Comparison of ENCODE assay signal across 8 cellular contexts in genomic region chr4:185005209-185005819, GRCh38. TPM values are rescaled to one million over a fixed set of nuclear protein-coding genes. Genes with fewer than 3 reads are reported as not detected.
DNase-seq lines count a peak whose midpoint lies in the region; ATAC-seq and TF ChIP-seq lines count a peak whose summit lies in the region.

No MANE protein-coding gene starts in this region.

- peaks cover 20% of the 10 kb centered on the region for H3K27me3 ChIP-seq in kidney epithelial cell (ENCODE audit: control insufficient read depth, insufficient read depth, low read length)

- no peak for DNase-seq in AG04449 (ENCODE audit: low read depth, low spot score)
- DNase-seq in NCI-H2227 (lab: John Stamatoyannopoulos, UW; ENCODE audit: unreplicated experiment): peak; percentile 86
- peak; percentile 60 for DNase-seq in activated B cell treated with CpG ODN at 0.5 μM for 24 hours
- peak; percentile 48 for DNase-seq in central memory CD4-positive, alpha-beta T cell
- peak; percentile 38 for DNase-seq in kidney epithelial cell (ENCODE audit: low read depth)
- peak; percentile 35 to 73 for DNase-seq in stimulated activated CD4-positive, alpha-beta T cell treated with anti-CD3 and anti-CD28 coated beads, Interleukin-1b, Interleukin-23, amount 100 ng/mL, for 1 hour (ENCODE audit: low read depth in 2 of 2)

- no peak overlapping the region for H3K27ac Mint-ChIP-seq in activated B cell treated with CpG ODN at 0.5 μM for 24 hours

- POLR2A ChIA-PET in AG04449 (lab: Yijun Ruan, JAX) (no interaction called here), activated B cell treated with CpG ODN at 0.5 μM for 24 hours (lab: Charles Lee) (no interaction called here)

- H3K9me3 Mint-ChIP-seq in activated B cell treated with CpG ODN at 0.5 μM for 24 hours: no peaks in the 10 kb centered on the region

- TF ChIP-seq CTCF in AG04449 (IDR thresholded peaks at IDR 0.05; ENCODE audit: insufficient read depth, low read length, missing control alignments) (peak; percentile 93), activated B cell treated with CpG ODN at 0.5 μM for 24 hours (IDR thresholded peaks at IDR 0.05) (peak; percentile 80), kidney epithelial cell (IDR thresholded peaks at IDR 0.05; ENCODE audit: insufficient read depth, low read length, poor library complexity, severe bottlenecking) (peak; percentile 96)

- intact Hi-C loops in activated B cell treated with CpG ODN at 0.5 μM for 24 hours (cut with micrococcal nuclease): loop anchor here (1.0 to 10.0 kb wide), 7 partner anchors 91 to 1163 kb away; no protein-coding TSS in a partner anchor

- CTCF ChIA-PET in AG04449 (lab: Yijun Ruan, JAX): interaction anchor here (0.7 to 2.8 kb wide), 22 partner anchors 8 to 1034 kb away, joined by 3 to 23 read pairs (median 4); partner anchors contain the start of gene SLC25A4
- CTCF ChIA-PET in activated B cell treated with CpG ODN at 0.5 μM for 24 hours (lab: Charles Lee): interaction anchor here (0.7 to 2.3 kb wide), 5 partner anchors 129 to 593 kb away, joined by 3 to 8 read pairs (median 6); no protein-coding TSS in a partner anchor

- no peaks in the 10 kb centered on the region for H3K36me3 Mint-ChIP-seq in activated B cell treated with CpG ODN at 0.5 μM for 24 hours (ENCODE audit: low read depth)

- peaks cover 9% of the 10 kb centered on the region for H3K4me1 Mint-ChIP-seq in activated B cell treated with CpG ODN at 0.5 μM for 24 hours

- peaks cover 51% of the 10 kb centered on the region for H3K27me3 Mint-ChIP-seq in activated B cell treated with CpG ODN at 0.5 μM for 24 hours

- H3K36me3 ChIP-seq in kidney epithelial cell (ENCODE audit: control insufficient read depth, insufficient read depth, low read length): no peaks in the 10 kb centered on the region

- peak overlapping the region; percentile 48 for H3K4me3 Mint-ChIP-seq in activated B cell treated with CpG ODN at 0.5 μM for 24 hours

- ATAC-seq in GM18867 (IDR thresholded peaks at IDR 0.05; ENCODE audit: unreplicated experiment) (peak; percentile 88), HG03108 (IDR thresholded peaks at IDR 0.05; ENCODE audit: unreplicated experiment) (peak; percentile 82), activated B cell treated with CpG ODN at 0.5 μM for 24 hours (ENCODE audit: low read depth) (peak; percentile 90)

- H3K4me3 ChIP-seq in AG04449 (ENCODE audit: low read depth, low read length) (no peak overlapping the region; the same call in 1 of the 2 replicates), kidney epithelial cell (ENCODE audit: low read depth, low read length) (peak overlapping the region; percentile 30)

RNA-seq across cellular contexts. Expression of gene HELT, which starts 13.0 kb away (rescaled TPM):
- total RNA-seq in activated B cell treated with CpG ODN at 0.5 μM for 24 hours (not detected in 2 replicates), kidney epithelial cell (not detected in 2 replicates)
